ENCODE assay signal across 1 cellular context in the genomic region with DNA sequence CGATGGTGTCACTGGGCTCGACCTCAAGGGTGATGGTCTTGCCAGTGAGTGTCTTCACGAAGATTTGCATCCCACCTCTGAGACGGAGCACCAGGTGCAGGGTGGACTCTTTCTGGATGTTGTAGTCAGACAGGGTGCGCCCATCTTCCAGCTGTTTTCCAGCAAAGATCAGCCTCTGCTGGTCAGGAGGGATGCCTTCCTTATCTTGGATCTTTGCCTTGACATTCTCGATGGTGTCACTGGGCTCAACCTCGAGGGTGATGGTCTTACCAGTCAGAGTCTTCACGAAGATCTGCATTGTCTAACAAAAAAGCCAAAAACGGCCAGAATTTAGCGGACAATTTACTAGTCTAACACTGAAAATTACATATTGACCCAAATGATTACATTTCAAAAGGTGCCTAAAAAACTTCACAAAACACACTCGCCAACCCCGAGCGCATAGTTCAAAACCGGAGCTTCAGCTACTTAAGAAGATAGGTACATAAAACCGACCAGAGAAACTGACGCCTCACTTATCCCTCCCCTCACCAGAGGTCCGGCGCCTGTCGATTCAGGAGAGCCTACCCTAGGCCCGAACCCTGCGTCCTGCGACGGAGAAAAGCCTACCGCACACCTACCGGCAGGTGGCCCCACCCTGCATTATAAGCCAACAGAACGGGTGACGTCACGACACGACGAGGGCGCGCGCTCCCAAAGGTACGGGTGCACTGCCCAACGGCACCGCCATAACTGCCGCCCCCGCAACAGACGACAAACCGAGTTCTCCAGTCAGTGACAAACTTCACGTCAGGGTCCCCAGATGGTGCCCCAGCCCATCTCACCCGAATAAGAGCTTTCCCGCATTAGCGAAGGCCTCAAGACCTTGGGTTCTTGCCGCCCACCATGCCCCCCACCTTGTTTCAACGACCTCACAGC.
TF ChIP-seq lines count a peak whose summit lies in the region.

No MANE protein-coding gene starts in this region.

TF ChIP-seq in WTC11, 78 proteins besides CTCF, POLR2A, EP300 and RAD21 (continued from another document and continues in another):
- TF ChIP-seq, protein P1, sequence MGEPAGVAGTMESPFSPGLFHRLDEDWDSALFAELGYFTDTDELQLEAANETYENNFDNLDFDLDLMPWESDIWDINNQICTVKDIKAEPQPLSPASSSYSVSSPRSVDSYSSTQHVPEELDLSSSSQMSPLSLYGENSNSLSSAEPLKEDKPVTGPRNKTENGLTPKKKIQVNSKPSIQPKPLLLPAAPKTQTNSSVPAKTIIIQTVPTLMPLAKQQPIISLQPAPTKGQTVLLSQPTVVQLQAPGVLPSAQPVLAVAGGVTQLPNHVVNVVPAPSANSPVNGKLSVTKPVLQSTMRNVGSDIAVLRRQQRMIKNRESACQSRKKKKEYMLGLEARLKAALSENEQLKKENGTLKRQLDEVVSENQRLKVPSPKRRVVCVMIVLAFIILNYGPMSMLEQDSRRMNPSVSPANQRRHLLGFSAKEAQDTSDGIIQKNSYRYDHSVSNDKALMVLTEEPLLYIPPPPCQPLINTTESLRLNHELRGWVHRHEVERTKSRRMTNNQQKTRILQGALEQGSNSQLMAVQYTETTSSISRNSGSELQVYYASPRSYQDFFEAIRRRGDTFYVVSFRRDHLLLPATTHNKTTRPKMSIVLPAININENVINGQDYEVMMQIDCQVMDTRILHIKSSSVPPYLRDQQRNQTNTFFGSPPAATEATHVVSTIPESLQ (CRISPR knock-in tag; IDR thresholded peaks at IDR 0.05): no peak
- no peak; the same call in 1 of the 2 replicates for TF ChIP-seq OVOL2 (CRISPR knock-in tag; IDR thresholded peaks at IDR 0.05; ENCODE audit: borderline replicate concordance)
- peak; percentile 100 for TF ChIP-seq ATF3 (CRISPR knock-in tag; conservative IDR thresholded peaks at IDR 0.05)
- TF ChIP-seq, protein P2, sequence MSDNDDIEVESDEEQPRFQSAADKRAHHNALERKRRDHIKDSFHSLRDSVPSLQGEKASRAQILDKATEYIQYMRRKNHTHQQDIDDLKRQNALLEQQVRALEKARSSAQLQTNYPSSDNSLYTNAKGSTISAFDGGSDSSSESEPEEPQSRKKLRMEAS (CRISPR knock-in tag; IDR thresholded peaks at IDR 0.05): no peak; the same call in 1 of the 2 replicates
- TF ChIP-seq MXD4 (CRISPR knock-in tag; IDR thresholded peaks at IDR 0.05; ENCODE audit: borderline replicate concordance): no peak
- TF ChIP-seq ZNF671 (CRISPR knock-in tag; IDR thresholded peaks at IDR 0.05): no peak
- TF ChIP-seq, protein P3, sequence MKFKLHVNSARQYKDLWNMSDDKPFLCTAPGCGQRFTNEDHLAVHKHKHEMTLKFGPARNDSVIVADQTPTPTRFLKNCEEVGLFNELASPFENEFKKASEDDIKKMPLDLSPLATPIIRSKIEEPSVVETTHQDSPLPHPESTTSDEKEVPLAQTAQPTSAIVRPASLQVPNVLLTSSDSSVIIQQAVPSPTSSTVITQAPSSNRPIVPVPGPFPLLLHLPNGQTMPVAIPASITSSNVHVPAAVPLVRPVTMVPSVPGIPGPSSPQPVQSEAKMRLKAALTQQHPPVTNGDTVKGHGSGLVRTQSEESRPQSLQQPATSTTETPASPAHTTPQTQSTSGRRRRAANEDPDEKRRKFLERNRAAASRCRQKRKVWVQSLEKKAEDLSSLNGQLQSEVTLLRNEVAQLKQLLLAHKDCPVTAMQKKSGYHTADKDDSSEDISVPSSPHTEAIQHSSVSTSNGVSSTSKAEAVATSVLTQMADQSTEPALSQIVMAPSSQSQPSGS (CRISPR knock-in tag; IDR thresholded peaks at IDR 0.05; ENCODE audit: borderline replicate concordance, low read depth): peak; percentile 55; the same call in 1 of the 2 replicates
- TF ChIP-seq TCF7 (CRISPR knock-in tag; IDR thresholded peaks at IDR 0.05; ENCODE audit: low read depth): no peak
- peak; percentile 87 for TF ChIP-seq RORB (CRISPR knock-in tag; IDR thresholded peaks at IDR 0.05)
- TF ChIP-seq ZNF138 (CRISPR knock-in tag; conservative IDR thresholded peaks at IDR 0.05): no peak
- no peak for TF ChIP-seq NR2C2 (CRISPR knock-in tag; IDR thresholded peaks at IDR 0.05)
- TF ChIP-seq GTF2I (CRISPR knock-in tag; conservative IDR thresholded peaks at IDR 0.05): no peak
- 0 out of 2 replicates have a peak, but pooled peaks have one; percentile 49 for TF ChIP-seq GABPB1 (CRISPR knock-in tag; IDR thresholded peaks at IDR 0.05)
- TF ChIP-seq ARID4B (CRISPR knock-in tag; IDR thresholded peaks at IDR 0.05; ENCODE audit: borderline replicate concordance): no peak
- TF ChIP-seq NFE2L1 (CRISPR knock-in tag; IDR thresholded peaks at IDR 0.05): peak; percentile 61; the same call in 1 of the 2 replicates
- TF ChIP-seq ZNF512 (CRISPR knock-in tag; IDR thresholded peaks at IDR 0.05; ENCODE audit: borderline replicate concordance): no peak
- 0 out of 2 replicates have a peak, but pooled peaks have one; percentile 59 for TF ChIP-seq AFF4 (CRISPR knock-in tag; IDR thresholded peaks at IDR 0.05; ENCODE audit: borderline replicate concordance)
- TF ChIP-seq ZNF219 (CRISPR knock-in tag; IDR thresholded peaks at IDR 0.05; ENCODE audit: borderline replicate concordance): no peak
- TF ChIP-seq HMGA2 (CRISPR knock-in tag; IDR thresholded peaks at IDR 0.05): no peak
- peak; percentile 78; the same call in 1 of the 2 replicates for TF ChIP-seq EMX1 (CRISPR knock-in tag; IDR thresholded peaks at IDR 0.05)
- no peak for TF ChIP-seq STAT6 (CRISPR knock-in tag; conservative IDR thresholded peaks at IDR 0.05; ENCODE audit: low read depth)
- peak; percentile 70; the same call in 1 of the 2 replicates for TF ChIP-seq CREM (CRISPR knock-in tag; IDR thresholded peaks at IDR 0.05)
- TF ChIP-seq ZNF532 (CRISPR knock-in tag; IDR thresholded peaks at IDR 0.05; ENCODE audit: borderline replicate concordance): 0 out of 2 replicates have a peak, but pooled peaks have one; percentile 47
- no peak for TF ChIP-seq RELA (CRISPR knock-in tag; IDR thresholded peaks at IDR 0.05; ENCODE audit: borderline replicate concordance)
